17 cellular contexts compared by ENCODE assay signal in genomic region chr3:175518459-175518858, GRCh38.
DNase-seq lines count a peak whose midpoint lies in the region; ATAC-seq and TF ChIP-seq lines count a peak whose summit lies in the region.
"Had no signal": no experiment of that assay in that cellular context is flagged by ENCODE, and none has a peak within 500 bp of the region (broad histone marks: within the 10 kb centered on the region; RNA-seq: fewer than 3 reads in every experiment).

No MANE protein-coding gene starts in this region.

- 84 to 94% (median 87%) methylated on average over 3 of the region's 3 CpGs for WGBS in heart left ventricle, 4 donors

- no peak for TF ChIP-seq POLR2A in heart left ventricle (IDR thresholded peaks at IDR 0.05)

- no peak overlapping the region for H3K4me2 ChIP-seq in OCI-LY7 (ENCODE audit: low read length)

- H3K36me3 ChIP-seq in OCI-LY7 (ENCODE audit: insufficient read depth, low read length): no peaks in the 10 kb centered on the region
- H3K36me3 ChIP-seq in heart left ventricle: no peaks in the 10 kb centered on the region
- no peaks in the 10 kb centered on the region for H3K36me3 ChIP-seq in right atrium auricular region
- H3K36me3 ChIP-seq: colonic mucosa, sigmoid colon had no signal

- intact Hi-C loops in OCI-LY7 (cut with micrococcal nuclease; ENCODE audit: unreplicated experiment) (no loop called here), heart left ventricle (cut with DNase I) (no loop called here)

- no peaks in the 10 kb centered on the region for H4K20me1 ChIP-seq in OCI-LY7 (ENCODE audit: insufficient read depth, low read length)

- BruUV-seq in OCI-LY7 (replicated peaks; lab: Mats Ljungman, UMichigan): no TSS peak

- ATAC-seq in GM18873 (IDR thresholded peaks at IDR 0.05; ENCODE audit: low FRiP score, unreplicated experiment): peak; percentile 55
- peak; percentile 80 for ATAC-seq in GM21737 (IDR thresholded peaks at IDR 0.05; ENCODE audit: unreplicated experiment)
- ATAC-seq in HG03159 (IDR thresholded peaks at IDR 0.05; ENCODE audit: unreplicated experiment): peak; percentile 95
- no peak for ATAC-seq in heart left ventricle

- peak; percentile 3 for DNase-seq in OCI-LY7 (ENCODE audit: low spot score)
- DNase-seq in heart left ventricle: no peak
- no peak for DNase-seq in right atrium auricular region (ENCODE audit: low spot score)
- no peak for DNase-seq in GOT3 (lab: John Stamatoyannopoulos, UW)
- DNase-seq in HEK293T (ENCODE audit: extremely low spot score): no peak
- DNase-seq: activated CD4-positive, alpha-beta T cell treated with anti-CD3 and anti-CD28 coated beads, Interleukin-2, amount 50 U/mL, for 1 hour; anterior cingulate cortex; colonic mucosa; DND-41; islet precursor cell; mesenchymal stem cell; SHP77 treated with DMSO at 0.1 percent for 48 hours; sigmoid colon; stimulated activated naive CD4-positive, alpha-beta T cell had no signal

- H3K4me3 ChIP-seq in OCI-LY7 (ENCODE audit: low read depth, low read length, poor library complexity, severe bottlenecking) (no peak overlapping the region), heart left ventricle (no peak overlapping the region), right atrium auricular region (no peak overlapping the region)
- H3K4me3 ChIP-seq: colonic mucosa, sigmoid colon had no signal

- POLR2A ChIA-PET in OCI-LY7 (lab: Charles Lee) (no interaction called here), HEK293T (lab: Yijun Ruan, JAX) (no interaction called here)

- no peak overlapping the region for H2AFZ ChIP-seq in OCI-LY7 (ENCODE audit: low read length)

- H3K9me3 ChIP-seq in OCI-LY7 (ENCODE audit: low read length) (no peaks in the 10 kb centered on the region), heart left ventricle (no peaks in the 10 kb centered on the region), right atrium auricular region (no peaks in the 10 kb centered on the region)
- H3K9me3 ChIP-seq: colonic mucosa had no signal

- TF ChIP-seq CTCF in OCI-LY7 (conservative IDR thresholded peaks at IDR 0.05; ENCODE audit: low read length) (no peak), heart left ventricle (IDR thresholded peaks at IDR 0.05) (no peak), right atrium auricular region (IDR thresholded peaks at IDR 0.05) (no peak)

- no peaks in the 10 kb centered on the region for H3K79me2 ChIP-seq in OCI-LY7 (ENCODE audit: insufficient read depth, low read depth, low read length)

- CTCF ChIA-PET in OCI-LY7 (lab: Charles Lee; ENCODE audit: unreplicated experiment) (no interaction called here), HEK293T (lab: Yijun Ruan, JAX) (no interaction called here)

- H3K27ac ChIP-seq in OCI-LY7 (ENCODE audit: low read depth, low read length, poor library complexity, severe bottlenecking) (no peak overlapping the region), heart left ventricle (no peak overlapping the region), right atrium auricular region (no peak overlapping the region)
- H3K27ac ChIP-seq: colonic mucosa, sigmoid colon had no signal

- no peaks in the 10 kb centered on the region for H3K9me2 ChIP-seq in OCI-LY7 (ENCODE audit: insufficient read depth, low read length)

- H3K4me1 ChIP-seq in OCI-LY7 (ENCODE audit: insufficient read depth, low read length, poor library complexity, severe bottlenecking) (no peaks in the 10 kb centered on the region), heart left ventricle (no peaks in the 10 kb centered on the region), right atrium auricular region (no peaks in the 10 kb centered on the region)
- H3K4me1 ChIP-seq: colonic mucosa, sigmoid colon had no signal

- H3K27me3 ChIP-seq in heart left ventricle: no peaks in the 10 kb centered on the region
- H3K27me3 ChIP-seq in right atrium auricular region: no peaks in the 10 kb centered on the region
- H3K27me3 ChIP-seq: colonic mucosa, sigmoid colon had no signal

TF ChIP-seq in HEK293T, 16 proteins besides CTCF, POLR2A, EP300 and RAD21:
- TF ChIP-seq CTBP1 (IDR thresholded peaks at IDR 0.05; ENCODE audit: borderline replicate concordance) (no peak), FOXM1 (IDR thresholded peaks at IDR 0.05; ENCODE audit: borderline replicate concordance) (no peak), FOXK2 (IDR thresholded peaks at IDR 0.05) (no peak)

Comparison
In these comparisons a context has a peak if more than half of its experiments do, and no peak if none do; other contexts are left out.
1. ATAC-seq: peak in GM18873 (single experiment), GM21737 (single experiment) and HG03159 (single experiment); none in heart left ventricle (0 of 4).